ENCODE assay signal across 8 cellular contexts in the genomic region with DNA sequence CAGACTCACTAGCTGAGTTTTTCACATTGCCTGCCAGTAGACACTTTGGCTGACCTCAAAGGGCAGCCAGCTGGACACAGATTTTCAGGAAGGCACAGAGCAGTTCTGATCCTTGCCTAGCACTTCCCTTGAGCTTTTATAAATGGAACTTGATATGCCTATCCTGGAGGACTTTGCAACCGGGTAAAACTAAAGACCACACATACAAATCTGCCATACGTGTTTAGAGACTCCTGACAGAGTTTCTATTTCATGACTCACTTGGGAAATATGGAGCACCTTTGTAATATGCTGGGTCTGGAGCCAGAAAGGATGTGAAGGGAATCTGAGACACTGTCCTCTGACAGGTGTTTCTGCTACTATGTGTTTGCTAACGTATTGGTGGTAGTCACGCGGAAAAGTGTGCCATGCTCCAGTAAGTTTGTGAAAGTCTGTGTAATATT. TPM values are rescaled to one million over a fixed set of nuclear protein-coding genes. Genes with fewer than 3 reads are reported as not detected.
DNase-seq lines count a peak whose midpoint lies in the region; TF ChIP-seq lines count a peak whose summit lies in the region.

No MANE protein-coding gene starts in this region.

- peak; percentile 93 for DNase-seq in MCF 10A (ENCODE audit: unreplicated experiment)
- DNase-seq in breast epithelium (ENCODE audit: low spot score in 2 of 2) = no peak
- peak; percentile 68 for DNase-seq in HT-29 (ENCODE audit: low spot score)
- peak; percentile 50 for DNase-seq in astrocyte of the spinal cord (ENCODE audit: low read depth, low spot score)
- DNase-seq in testis = peak; percentile 23
- DNase-seq in NCI-H446 treated with DMSO at 0.1 percent for 48 hours (lab: John Stamatoyannopoulos, UW) = no peak
- DNase-seq in mucosa of gallbladder (ENCODE audit: low spot score) = no peak
- DNase-seq in cerebellum (ENCODE audit: low spot score) = no peak

- H3K9me3 Mint-ChIP-seq in MCF 10A (ENCODE audit: unreplicated experiment) = no peaks in the 10 kb centered on the region

- in situ Hi-C loops in astrocyte of the spinal cord (cut with HindIII; ENCODE audit: low sequenced_read_pairs) = no loop called here

- H3K4me3 Mint-ChIP-seq in MCF 10A (ENCODE audit: unreplicated experiment) = no peak overlapping the region

- TF ChIP-seq CTCF in MCF 10A (IDR thresholded peaks at IDR 0.05; ENCODE audit: unreplicated experiment) = no peak
- no peak for TF ChIP-seq CTCF in breast epithelium (IDR thresholded peaks at IDR 0.05)
- TF ChIP-seq CTCF in astrocyte of the spinal cord (IDR thresholded peaks at IDR 0.05; ENCODE audit: low read depth, low read length) = no peak
- TF ChIP-seq CTCF in testis (IDR thresholded peaks at IDR 0.05) = no peak

- no peaks in the 10 kb centered on the region for H3K4me1 ChIP-seq in breast epithelium
- no peaks in the 10 kb centered on the region for H3K4me1 ChIP-seq in testis

- 48 to 50% methylated on average over 5 of the region's 5 CpGs for WGBS in testis, 2 donors

- CTCF ChIA-PET in MCF 10A (lab: Yijun Ruan, JAX) = interaction anchor here (0.6 to 5.0 kb wide), 10 partner anchors 13 to 1075 kb away, joined by 3 to 35 read pairs (median 3); no protein-coding TSS in a partner anchor

- no peaks in the 10 kb centered on the region for H3K36me3 Mint-ChIP-seq in MCF 10A (ENCODE audit: insufficient read depth, unreplicated experiment)

- TF ChIP-seq POLR2A in breast epithelium (IDR thresholded peaks at IDR 0.05) (no peak), testis (IDR thresholded peaks at IDR 0.05) (no peak)

- POLR2A ChIA-PET in MCF 10A (lab: Yijun Ruan, JAX) = interaction anchor here (0.6 to 4.0 kb wide), 11 partner anchors 9 to 495 kb away, joined by 3 to 15 read pairs (median 3); no protein-coding TSS in a partner anchor

- H3K9me3 ChIP-seq in breast epithelium = no peaks in the 10 kb centered on the region
- H3K9me3 ChIP-seq in testis = no peaks in the 10 kb centered on the region

- H3K36me3 ChIP-seq in breast epithelium (no peaks in the 10 kb centered on the region), testis (ENCODE audit: low read depth, missing control alignments) (no peaks in the 10 kb centered on the region)

- peak overlapping the region in 1 of 2 donors; percentile 7 for H3K27ac ChIP-seq in breast epithelium
- no peak overlapping the region for H3K27ac ChIP-seq in testis

- no peaks in the 10 kb centered on the region for H3K27me3 Mint-ChIP-seq in MCF 10A (ENCODE audit: insufficient read depth, unreplicated experiment)

- peaks cover 28% of the 10 kb centered on the region for H3K4me1 Mint-ChIP-seq in MCF 10A (ENCODE audit: insufficient read depth, unreplicated experiment)

- H3K27ac Mint-ChIP-seq in MCF 10A (ENCODE audit: low read depth, unreplicated experiment) = peak overlapping the region; percentile 39

- intact Hi-C loops in MCF 10A (cut with micrococcal nuclease) (no loop called here), breast epithelium (cut with DNase I; ENCODE audit: low total_unique reads) (loop anchor here (5.0 kb wide), 1 partner anchor 880 kb away; no protein-coding TSS in a partner anchor), testis (cut with DNase I; ENCODE audit: low total_unique reads) (no loop called here)

- H3K4me3 ChIP-seq in breast epithelium = no peak overlapping the region
- H3K4me3 ChIP-seq in astrocyte of the spinal cord (ENCODE audit: low read depth, low read length) = no peak overlapping the region
- H3K4me3 ChIP-seq in testis = no peak overlapping the region

- H3K27me3 ChIP-seq in breast epithelium (no peaks in the 10 kb centered on the region), testis (no peaks in the 10 kb centered on the region)

- no TSS peak for BruUV-seq in MCF 10A (replicated peaks; lab: Mats Ljungman, UMichigan)

RNA-seq across cellular contexts. Expression of a gene that starts 56.7 kb away (rescaled TPM):
- total RNA-seq in MCF 10A (2022) (1.6 and 2.4 TPM in 2 replicates), breast epithelium (10 to 100 TPM in 1 of 3 donors, 1 to 10 TPM in 1, not detected in 1; 4.6 to 11.7 TPM), testis (under 1 TPM; 0.06 to 0.08 TPM), mucosa of gallbladder (20.1 TPM), cerebellum (0.09 TPM)
- total RNA-seq in HT-29 (2014; rRNA removed; shearing (Covaris generic)) = 2.3 and 3.9 TPM in 2 replicates
- 0.17 TPM for polyA plus RNA-seq in testis (ENCODE audit: insufficient read depth, low read depth, low replicate concordance)

Comparison
In these comparisons a context has a peak if more than half of its experiments do, and no peak if none do; other contexts are left out.
1. DNase-seq: peak in MCF 10A (single experiment), HT-29 (single experiment), astrocyte of the spinal cord (single experiment) and testis (single experiment); none in breast epithelium (0 of 2), NCI-H446 treated with DMSO at 0.1 percent for 48 hours (single experiment), mucosa of gallbladder (single experiment) and cerebellum (single experiment).